In genomic region chr13:75482070-75482819, GRCh38 we compare ENCODE assay signal across 8 cellular contexts. TPM values are rescaled to one million over a fixed set of nuclear protein-coding genes. Genes with fewer than 3 reads are reported as not detected.
DNase-seq lines count a peak whose midpoint lies in the region; ATAC-seq and TF ChIP-seq lines count a peak whose summit lies in the region.

TSS of gene TBC1D4 (minus strand) at chr13:75482169. CDS start at chr13:75481767, 402 bp downstream.

- ATAC-seq in HG03175 (IDR thresholded peaks at IDR 0.05; ENCODE audit: unreplicated experiment): peak; percentile 74
- peak; percentile 74 for ATAC-seq in activated CD4-positive, CD25-positive, alpha-beta regulatory T cell treated with anti-CD3 and anti-CD28 coated beads, Interleukin-2, amount 50 U/mL, for 24 hours

- CTCF ChIA-PET in BJ (lab: Yijun Ruan, JAX): interaction anchor here (0.6 to 2.4 kb wide), 35 partner anchors 9 to 991 kb away, joined by 3 to 33 read pairs (median 4); partner anchors contain the start of gene UCHL3

- H3K4me3 ChIP-seq in BJ (ENCODE audit: low read depth, low read length): peak within 1 kb of the TSS; percentile 77

- POLR2A ChIA-PET in BJ (lab: Charles Lee): interaction anchor here (0.6 kb wide), 1 partner anchor 90 kb away, joined by 4 read pairs; no protein-coding TSS in a partner anchor

- peak; percentile 92 for TF ChIP-seq CTCF in BJ (IDR thresholded peaks at IDR 0.05; ENCODE audit: insufficient read depth, low read depth, low read length)

- peak within 1 kb of the TSS; percentile 68 for H3K27ac ChIP-seq in layer of hippocampus (ENCODE audit: low read depth, low read length)

- in situ Hi-C loops in GM18951 (cut with MboI; ENCODE audit: low sequenced_read_pairs, unreplicated experiment): no loop called here

- TF ChIP-seq POLR2A in GM18951 (IDR thresholded peaks at IDR 0.05; ENCODE audit: extremely low read depth, insufficient read depth, insufficient read length): peak; percentile 35

- DNase-seq in BJ (ENCODE audit: low read depth) (peak; percentile 62), NCI-H345 treated with DMSO at 0.1 percent for 48 hours (lab: John Stamatoyannopoulos, UW; ENCODE audit: unreplicated experiment) (peak; percentile 96), cortex of kidney (lab: John Stamatoyannopoulos, UW) (peak; percentile 44)
- DNase-seq in stimulated activated CD4-positive, alpha-beta T cell treated with anti-CD3 and anti-CD28 coated beads, Interleukin-1b, Interleukin-23, amount 100 ng/mL, for 48 hours: peak; percentile 60

- H3K27me3 ChIP-seq in BJ (ENCODE audit: control insufficient read depth, insufficient read depth, low read length): no peaks in the 10 kb centered on the region
- no peaks in the 10 kb centered on the region for H3K27me3 ChIP-seq in layer of hippocampus (ENCODE audit: control insufficient read depth, insufficient read depth, low read length)

- no peaks in the 10 kb centered on the region for H3K36me3 ChIP-seq in BJ (ENCODE audit: control insufficient read depth, insufficient read depth, low read length)

RNA-seq across cellular contexts. Expression of gene TBC1D4, which starts in this region (rescaled TPM):
- 12.7 and 16.4 TPM in 2 replicates for polyA plus RNA-seq in BJ (2011; rRNA removed)
- 16.7 and 17.0 TPM in 2 replicates for polyA minus RNA-seq in BJ (2011; rRNA and poly(A)+ RNA removed)

Comparison
In these comparisons a context has a peak if more than half of its experiments do, and no peak if none do; other contexts are left out.
1. Peak in every context shown above with its lines: DNase-seq, ATAC-seq, H3K4me3 ChIP-seq and H3K27ac ChIP-seq.
2. DNase-seq: peak in every context shown above with its lines; median percentile 96 in NCI-H345 treated with DMSO at 0.1 percent for 48 hours; 62 in BJ; 60 in stimulated activated CD4-positive, alpha-beta T cell treated with anti-CD3 and anti-CD28 coated beads, Interleukin-1b, Interleukin-23, amount 100 ng/mL, for 48 hours; 44 in cortex of kidney.